In the genomic region with DNA sequence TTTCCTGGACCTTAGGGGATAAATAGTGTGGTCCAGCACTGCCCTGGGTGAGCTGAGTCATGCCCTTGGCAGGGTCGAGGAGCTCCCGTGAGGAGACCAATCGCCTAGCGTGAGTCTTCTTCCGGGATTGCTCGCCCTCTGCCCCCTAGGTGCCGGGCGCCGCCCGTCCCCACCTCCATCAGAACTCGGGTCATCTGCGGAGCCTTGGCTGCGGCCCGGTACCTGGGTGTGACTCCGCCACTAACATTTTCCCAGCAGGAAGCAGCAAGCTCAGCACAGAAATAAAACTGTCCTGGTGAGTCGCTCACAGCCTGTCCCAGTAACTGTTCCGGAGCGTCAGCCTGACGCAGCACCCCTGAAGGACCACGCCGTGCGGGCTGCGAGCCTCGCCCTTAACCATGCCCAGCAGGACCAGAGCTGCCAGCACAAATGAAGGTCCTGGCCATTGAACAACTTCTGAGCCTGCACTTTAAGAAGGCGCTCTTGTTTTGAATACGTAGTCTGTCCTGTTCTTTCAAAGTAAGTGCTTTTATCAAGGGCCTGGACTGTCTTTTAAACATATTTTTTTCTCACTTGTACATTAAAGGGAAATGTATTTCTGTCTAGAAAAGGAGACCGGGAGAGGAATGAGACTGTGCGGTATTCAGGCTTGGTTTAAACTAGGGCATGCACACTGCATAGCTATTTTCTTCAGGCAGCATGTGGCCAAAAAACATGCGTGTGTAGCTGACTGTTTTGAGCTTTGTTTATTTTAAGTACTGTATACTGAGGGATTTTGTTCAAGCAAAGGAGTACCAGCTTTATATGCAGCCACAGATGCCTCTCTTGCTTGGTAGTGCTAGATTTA, we compare ENCODE assay signal across 10 cellular contexts.
DNase-seq lines count a peak whose midpoint lies in the region; ATAC-seq, FAIRE-seq and TF ChIP-seq lines count a peak whose summit lies in the region.
"Had no signal": no experiment of that assay in that cellular context is flagged by ENCODE, and none has a peak within 500 bp of the region (broad histone marks: within the 10 kb centered on the region; RNA-seq: fewer than 3 reads in every experiment).

No MANE protein-coding gene starts in this region.

- peak overlapping the region; percentile 32; the same call in 1 of the 2 replicates for H3K4me2 ChIP-seq in HepG2 (ENCODE audit: low read depth, low read length)

- no peak for TF ChIP-seq CTCF in HepG2 (CRISPR knock-in tag; IDR thresholded peaks at IDR 0.05)

- DNase-seq in SHP77 (lab: John Stamatoyannopoulos, UW) (peak; percentile 39 to 63), SHP77 treated with DMSO at 0.1 percent for 48 hours (lab: John Stamatoyannopoulos, UW) (no peak), HepG2 (ENCODE audit: low spot score) (no peak), urothelium cell line (ENCODE audit: low spot score) (peak; percentile 85), ecto neural progenitor cell (ENCODE audit: low spot score) (no peak), T-helper 1 cell (no peak)
- DNase-seq: activated T-cell treated with anti-CD3 and anti-CD28 coated beads, Interleukin-2, amount 50 U/mL, for 48 hours had no signal

- no peak for TF ChIP-seq EP300 in HepG2 (IDR thresholded peaks at IDR 0.05; ENCODE audit: low read depth in 2 of 2, low read length in 2 of 2)
- no peak for TF ChIP-seq EP300 in HepG2 (CRISPR knock-in tag; IDR thresholded peaks at IDR 0.05; ENCODE audit: borderline replicate concordance)

- H3K9me3 ChIP-seq in HepG2 (ENCODE audit: low read length) = no peaks in the 10 kb centered on the region

- FAIRE-seq in HepG2 (lab: Jason Lieb, UNC) (no peak), urothelium cell line (lab: Jason Lieb, UNC) (peak; percentile 80)
- FAIRE-seq: A204.1 had no signal

- no peak for TF ChIP-seq RAD21 in HepG2 (CRISPR knock-in tag; IDR thresholded peaks at IDR 0.05)

- BruUV-seq in HepG2 (replicated peaks; lab: Mats Ljungman, UMichigan) = no TSS peak

- H3K36me3 ChIP-seq in HepG2 (replicated peaks in 1 of 2; ENCODE audit: control insufficient read depth in 1 of 2, insufficient read depth in 2 of 2, low read length in 2 of 2) = no peaks in the 10 kb centered on the region

- no peak overlapping the region for H3K9ac ChIP-seq in HepG2 (ENCODE audit: insufficient read depth, low read depth, low read length)

- H4K20me1 ChIP-seq in HepG2 (ENCODE audit: insufficient read depth, low read length) = no peaks in the 10 kb centered on the region

- CTCF ChIA-PET in HepG2 (lab: Yijun Ruan, JAX; ENCODE audit: low intra/inter-chr PET ratio, low total read pairs) = no interaction called here

- TF ChIP-seq POLR2A in HepG2 (IDR thresholded peaks at IDR 0.05; ENCODE audit: insufficient read depth in 1 of 2, low read depth in 2 of 2, low read length in 2 of 2) = no peak

- peak overlapping the region; percentile 15 for H2AFZ ChIP-seq in HepG2 (ENCODE audit: low read length)

- H3K4me1 ChIP-seq in HepG2 (ENCODE audit: insufficient read depth, low read length) = no peaks in the 10 kb centered on the region

- H3K27ac ChIP-seq in angular gyrus (ENCODE audit: low read depth, low read length) (peak overlapping the region; percentile 92), HepG2 (ENCODE audit: extremely low read length, insufficient read depth, low read length) (no peak overlapping the region)

- H3K4me3 ChIP-seq in HepG2 (replicated peaks in 1 of 3; ENCODE audit: insufficient read depth in 1 of 3, low read depth in 2 of 3, low read length in 3 of 3) = no peak overlapping the region

- no peaks in the 10 kb centered on the region for H3K79me2 ChIP-seq in HepG2 (ENCODE audit: insufficient read depth, low read length)

- in situ Hi-C loops in HepG2 (cut with HindIII; ENCODE audit: extremely low pct_ligation_motif_present, low pct_unique_long_range_greater_than_20kb) = no loop called here

- peak; percentile 75 for ATAC-seq in HepG2
- ATAC-seq in GM21423 (IDR thresholded peaks at IDR 0.05; ENCODE audit: unreplicated experiment) = no peak

- intact Hi-C loops in HepG2 (cut with micrococcal nuclease; ENCODE audit: unreplicated experiment) = no loop called here

- POLR2A ChIA-PET in HepG2 (lab: Yijun Ruan, JAX) = no interaction called here

- peaks cover 0 to 20% of the 10 kb centered on the region in 2 experiments; a peak in 2 of 5 replicates for H3K27me3 ChIP-seq in HepG2 (ENCODE audit: control insufficient read depth in 1 of 2, insufficient read depth in 2 of 2, low read length in 2 of 2)

- 25% methylated on average over 16 of the region's 29 CpGs for WGBS in HepG2 (ENCODE audit: low lambda C conversion rate)

TF ChIP-seq in HepG2, 621 proteins besides CTCF, POLR2A, EP300 and RAD21:
- TF ChIP-seq RELA (CRISPR knock-in tag; IDR thresholded peaks at IDR 0.05) (no peak), ELF3 (CRISPR knock-in tag; IDR thresholded peaks at IDR 0.05) (no peak), GPN1 (CRISPR knock-in tag; IDR thresholded peaks at IDR 0.05; ENCODE audit: borderline replicate concordance) (no peak), GABPB1 (CRISPR knock-in tag; IDR thresholded peaks at IDR 0.05) (peak; percentile 19; the same call in 1 of the 2 replicates), GZF1 (CRISPR knock-in tag; IDR thresholded peaks at IDR 0.05) (no peak), SRSF1 (optimal IDR thresholded peaks at IDR 0.05; ENCODE audit: low read depth, low read length) (no peak), ZNF616 (CRISPR knock-in tag; IDR thresholded peaks at IDR 0.05; ENCODE audit: low read depth) (no peak)
- TF ChIP-seq, protein P1, sequence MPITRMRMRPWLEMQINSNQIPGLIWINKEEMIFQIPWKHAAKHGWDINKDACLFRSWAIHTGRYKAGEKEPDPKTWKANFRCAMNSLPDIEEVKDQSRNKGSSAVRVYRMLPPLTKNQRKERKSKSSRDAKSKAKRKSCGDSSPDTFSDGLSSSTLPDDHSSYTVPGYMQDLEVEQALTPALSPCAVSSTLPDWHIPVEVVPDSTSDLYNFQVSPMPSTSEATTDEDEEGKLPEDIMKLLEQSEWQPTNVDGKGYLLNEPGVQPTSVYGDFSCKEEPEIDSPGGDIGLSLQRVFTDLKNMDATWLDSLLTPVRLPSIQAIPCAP (CRISPR knock-in tag; IDR thresholded peaks at IDR 0.05; ENCODE audit: low read depth) = no peak

Comparison
In these comparisons a context has a peak if more than half of its experiments do, and no peak if none do; other contexts are left out.
1. DNase-seq: peak in SHP77 (2 of 2) and urothelium cell line (single experiment); none in SHP77 treated with DMSO at 0.1 percent for 48 hours (single experiment), HepG2 (single experiment), ecto neural progenitor cell (single experiment) and T-helper 1 cell (0 of 5).